Comparison of ENCODE assay signal across 29 cellular contexts in genomic region chr2:17177094-17177493, GRCh38.
"Had no signal": no experiment of that assay in that cellular context is flagged by ENCODE, and none has a peak within 500 bp of the region (broad histone marks: within the 10 kb centered on the region; RNA-seq: fewer than 3 reads in every experiment).

No MANE protein-coding gene starts in this region.

- ATAC-seq: naive thymus-derived CD8-positive, alpha-beta T cell; natural killer cell treated with Interleukin-12 subunit alpha and Interleukin-12 subunit beta and Interleukin-15 and Interleukin-18, amount 100 ng/mL, for 72 hours; psoas muscle; right cardiac atrium; sciatic nerve; stimulated activated naive CD8-positive, alpha-beta T cell treated with anti-CD3 and anti-CD28 coated beads, Interleukin-15, amount 100 ng/mL, for 72 hours; stimulated activated naive CD8-positive, alpha-beta T cell treated with anti-CD3 and anti-CD28 coated beads, Interleukin-15, Interleukin-2, amounts not matched to agents 100 U/mL and 50 U/mL, for 24 hours; upper lobe of right lung had no signal

- H3K4me1 ChIP-seq: parathyroid adenoma, psoas muscle, spleen, suprapubic skin, testis, tibial artery, transverse colon, upper lobe of right lung, uterus had no signal

- H3K9ac ChIP-seq: neural progenitor cell, parathyroid adenoma had no signal

- H3K4me3 ChIP-seq: neural progenitor cell, ovary, psoas muscle, skin epidermis, smooth muscle cell, spleen, suprapubic skin, testis, tibial artery, transverse colon, upper lobe of right lung, uterus had no signal

- H3K9me3 ChIP-seq: ovary, psoas muscle, spleen, suprapubic skin, testis, tibial artery, transverse colon, upper lobe of right lung, uterus had no signal

- H3K36me3 ChIP-seq: neural progenitor cell, ovary, spleen, suprapubic skin, tibial artery, transverse colon, upper lobe of right lung, uterus had no signal

- H2AFZ ChIP-seq: neural progenitor cell, parathyroid adenoma had no signal

- H3K4me2 ChIP-seq: neural progenitor cell, smooth muscle cell had no signal

- H3K27ac ChIP-seq: neural progenitor cell, ovary, parathyroid adenoma, psoas muscle, skin epidermis, spleen, suprapubic skin, testis, tibial artery, transverse colon, upper lobe of right lung, uterus had no signal

- H3K79me2 ChIP-seq: parathyroid adenoma had no signal

- H3K27me3 ChIP-seq: neural progenitor cell, ovary, spleen, suprapubic skin, testis, tibial artery, transverse colon, upper lobe of right lung, uterus had no signal

- DNase-seq: naive thymus-derived CD8-positive, alpha-beta T cell; nephron progenitor cell; occipital lobe; ovary; posterior cingulate gyrus; psoas muscle; right cardiac atrium; spleen; stimulated activated CD4-positive, alpha-beta T cell treated with anti-CD3 and anti-CD28 coated beads, Interleukin-12 subunit alpha, Interleukin-12 subunit beta, amount 100 ng/mL, for 4 hours; stimulated activated CD4-positive, alpha-beta T cell treated with anti-CD3 and anti-CD28 coated beads, Interleukin-1b, Interleukin-23, amount 100 ng/mL, for 48 hours; stimulated activated CD4-positive, alpha-beta T cell treated with anti-CD3 and anti-CD28 coated beads, Interleukin-4, amount 100 ng/mL, for 1 hour; stimulated activated CD4-positive, alpha-beta T cell treated with anti-CD3 and anti-CD28 coated beads, Interleukin-4, amount 100 ng/mL, for 4 hours; stimulated activated CD8-positive, alpha-beta memory T cell treated with anti-CD3 and anti-CD28 coated beads, Interleukin-4, amount 100 ng/mL, for 48 hours; stimulated activated naive CD4-positive, alpha-beta T cell; stimulated activated naive CD8-positive, alpha-beta T cell treated with anti-CD3 and anti-CD28 coated beads, Interleukin-15, amount 100 ng/mL, for 72 hours; stimulated activated naive CD8-positive, alpha-beta T cell treated with anti-CD3 and anti-CD28 coated beads, Interleukin-15, Interleukin-2, amounts not matched to agents 100 U/mL and 50 U/mL, for 24 hours; substantia nigra; testis; tibial artery; transverse colon; upper lobe of right lung; uterus had no signal
